9 cellular contexts compared by ENCODE assay signal in the genomic region with DNA sequence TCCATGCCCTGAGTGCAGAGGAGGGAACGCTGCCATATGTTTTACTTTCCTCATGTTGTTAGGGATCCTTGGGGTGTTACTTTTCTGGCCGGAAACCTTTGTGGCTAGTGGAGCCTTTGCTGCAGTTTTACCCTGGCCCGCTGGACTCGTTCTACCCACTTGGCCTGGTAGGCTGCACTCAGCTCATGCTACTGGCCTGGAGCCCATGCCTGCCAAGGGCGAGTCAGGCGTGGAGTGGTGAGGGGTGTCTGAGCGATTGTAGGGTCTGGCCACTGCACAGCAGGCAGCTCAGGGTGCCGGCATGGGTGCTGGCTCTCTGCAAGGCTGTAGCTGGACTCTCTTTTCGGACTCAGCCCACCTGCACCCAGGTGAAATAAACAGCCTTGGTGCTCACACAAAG. TPM values are rescaled to one million over a fixed set of nuclear protein-coding genes. Genes with fewer than 3 reads are reported as not detected.
"Had no signal": no experiment of that assay in that cellular context is flagged by ENCODE, and none has a peak within 500 bp of the region (broad histone marks: within the 10 kb centered on the region; RNA-seq: fewer than 3 reads in every experiment).

No MANE protein-coding gene starts in this region.

- H3K4me2 ChIP-seq: GM23338 had no signal

- DNase-seq: H7, HFFc6, KBM-7 had no signal

- ATAC-seq: GM23338, HCT116, HepG2 had no signal

- H3K36me3 ChIP-seq: HAP-1 had no signal

- FAIRE-seq: HepG2 had no signal

- H2AFZ ChIP-seq: GM23338 had no signal

- H3K27ac ChIP-seq: HL-60 had no signal

- H3K4me3 ChIP-seq: GM23338, HAP-1 had no signal

RNA-seq across cellular contexts. Expression of a gene that starts 41.4 kb away (rescaled TPM):
- total RNA-seq: H4, HepG2 had no signal
- polyA plus RNA-seq: HepG2 had no signal
